ENCODE assay signal across 1 cellular context in the genomic region with DNA sequence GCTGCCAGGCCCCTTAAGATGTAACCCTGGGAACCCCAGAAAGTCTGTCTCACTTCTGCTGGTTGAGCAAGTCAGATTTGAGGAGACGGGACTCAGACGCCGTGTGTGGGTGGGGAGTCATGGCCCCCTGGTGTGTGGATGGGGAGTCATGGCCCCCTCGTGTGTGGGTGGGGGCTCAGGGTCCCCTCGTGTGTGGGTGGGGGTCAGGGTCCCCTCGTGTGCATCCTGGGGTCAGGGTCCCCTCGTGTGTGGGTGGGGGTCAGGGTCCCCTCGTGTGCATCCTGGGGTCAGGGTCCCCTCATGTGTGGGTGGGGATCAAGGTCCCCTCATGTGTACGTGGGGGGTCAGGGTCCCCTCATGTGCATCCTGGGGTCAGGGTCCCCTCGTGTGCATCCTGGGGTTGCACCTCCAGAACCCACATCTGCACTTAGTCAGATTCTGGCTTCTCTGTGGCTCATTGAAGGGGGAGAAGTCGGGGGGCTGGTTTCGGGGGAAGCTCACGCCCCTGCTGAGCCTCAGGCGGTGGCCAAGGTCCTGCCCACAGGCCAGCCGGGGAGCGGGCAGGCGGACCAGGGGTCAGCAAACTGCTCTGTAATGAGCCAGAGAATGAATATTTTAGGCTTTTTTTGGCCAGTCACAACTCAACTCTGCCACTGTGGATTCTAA.
TF ChIP-seq lines count a peak whose summit lies in the region.

No MANE protein-coding gene starts in this region.

TF ChIP-seq in HepG2, 621 proteins besides CTCF, POLR2A, EP300 and RAD21 (continued from another document):
- TF ChIP-seq, protein P1, sequence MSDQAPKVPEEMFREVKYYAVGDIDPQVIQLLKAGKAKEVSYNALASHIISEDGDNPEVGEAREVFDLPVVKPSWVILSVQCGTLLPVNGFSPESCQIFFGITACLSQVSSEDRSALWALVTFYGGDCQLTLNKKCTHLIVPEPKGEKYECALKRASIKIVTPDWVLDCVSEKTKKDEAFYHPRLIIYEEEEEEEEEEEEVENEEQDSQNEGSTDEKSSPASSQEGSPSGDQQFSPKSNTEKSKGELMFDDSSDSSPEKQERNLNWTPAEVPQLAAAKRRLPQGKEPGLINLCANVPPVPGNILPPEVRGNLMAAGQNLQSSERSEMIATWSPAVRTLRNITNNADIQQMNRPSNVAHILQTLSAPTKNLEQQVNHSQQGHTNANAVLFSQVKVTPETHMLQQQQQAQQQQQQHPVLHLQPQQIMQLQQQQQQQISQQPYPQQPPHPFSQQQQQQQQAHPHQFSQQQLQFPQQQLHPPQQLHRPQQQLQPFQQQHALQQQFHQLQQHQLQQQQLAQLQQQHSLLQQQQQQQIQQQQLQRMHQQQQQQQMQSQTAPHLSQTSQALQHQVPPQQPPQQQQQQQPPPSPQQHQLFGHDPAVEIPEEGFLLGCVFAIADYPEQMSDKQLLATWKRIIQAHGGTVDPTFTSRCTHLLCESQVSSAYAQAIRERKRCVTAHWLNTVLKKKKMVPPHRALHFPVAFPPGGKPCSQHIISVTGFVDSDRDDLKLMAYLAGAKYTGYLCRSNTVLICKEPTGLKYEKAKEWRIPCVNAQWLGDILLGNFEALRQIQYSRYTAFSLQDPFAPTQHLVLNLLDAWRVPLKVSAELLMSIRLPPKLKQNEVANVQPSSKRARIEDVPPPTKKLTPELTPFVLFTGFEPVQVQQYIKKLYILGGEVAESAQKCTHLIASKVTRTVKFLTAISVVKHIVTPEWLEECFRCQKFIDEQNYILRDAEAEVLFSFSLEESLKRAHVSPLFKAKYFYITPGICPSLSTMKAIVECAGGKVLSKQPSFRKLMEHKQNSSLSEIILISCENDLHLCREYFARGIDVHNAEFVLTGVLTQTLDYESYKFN (CRISPR knock-in tag; conservative IDR thresholded peaks at IDR 0.05), result no peak
- TF ChIP-seq, protein P2, sequence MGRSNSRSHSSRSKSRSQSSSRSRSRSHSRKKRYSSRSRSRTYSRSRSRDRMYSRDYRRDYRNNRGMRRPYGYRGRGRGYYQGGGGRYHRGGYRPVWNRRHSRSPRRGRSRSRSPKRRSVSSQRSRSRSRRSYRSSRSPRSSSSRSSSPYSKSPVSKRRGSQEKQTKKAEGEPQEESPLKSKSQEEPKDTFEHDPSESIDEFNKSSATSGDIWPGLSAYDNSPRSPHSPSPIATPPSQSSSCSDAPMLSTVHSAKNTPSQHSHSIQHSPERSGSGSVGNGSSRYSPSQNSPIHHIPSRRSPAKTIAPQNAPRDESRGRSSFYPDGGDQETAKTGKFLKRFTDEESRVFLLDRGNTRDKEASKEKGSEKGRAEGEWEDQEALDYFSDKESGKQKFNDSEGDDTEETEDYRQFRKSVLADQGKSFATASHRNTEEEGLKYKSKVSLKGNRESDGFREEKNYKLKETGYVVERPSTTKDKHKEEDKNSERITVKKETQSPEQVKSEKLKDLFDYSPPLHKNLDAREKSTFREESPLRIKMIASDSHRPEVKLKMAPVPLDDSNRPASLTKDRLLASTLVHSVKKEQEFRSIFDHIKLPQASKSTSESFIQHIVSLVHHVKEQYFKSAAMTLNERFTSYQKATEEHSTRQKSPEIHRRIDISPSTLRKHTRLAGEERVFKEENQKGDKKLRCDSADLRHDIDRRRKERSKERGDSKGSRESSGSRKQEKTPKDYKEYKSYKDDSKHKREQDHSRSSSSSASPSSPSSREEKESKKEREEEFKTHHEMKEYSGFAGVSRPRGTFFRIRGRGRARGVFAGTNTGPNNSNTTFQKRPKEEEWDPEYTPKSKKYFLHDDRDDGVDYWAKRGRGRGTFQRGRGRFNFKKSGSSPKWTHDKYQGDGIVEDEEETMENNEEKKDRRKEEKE (IDR thresholded peaks at IDR 0.05), result no peak
- no peak for TF ChIP-seq GABPB1 (CRISPR knock-in tag; IDR thresholded peaks at IDR 0.05)
- TF ChIP-seq, protein P3, sequence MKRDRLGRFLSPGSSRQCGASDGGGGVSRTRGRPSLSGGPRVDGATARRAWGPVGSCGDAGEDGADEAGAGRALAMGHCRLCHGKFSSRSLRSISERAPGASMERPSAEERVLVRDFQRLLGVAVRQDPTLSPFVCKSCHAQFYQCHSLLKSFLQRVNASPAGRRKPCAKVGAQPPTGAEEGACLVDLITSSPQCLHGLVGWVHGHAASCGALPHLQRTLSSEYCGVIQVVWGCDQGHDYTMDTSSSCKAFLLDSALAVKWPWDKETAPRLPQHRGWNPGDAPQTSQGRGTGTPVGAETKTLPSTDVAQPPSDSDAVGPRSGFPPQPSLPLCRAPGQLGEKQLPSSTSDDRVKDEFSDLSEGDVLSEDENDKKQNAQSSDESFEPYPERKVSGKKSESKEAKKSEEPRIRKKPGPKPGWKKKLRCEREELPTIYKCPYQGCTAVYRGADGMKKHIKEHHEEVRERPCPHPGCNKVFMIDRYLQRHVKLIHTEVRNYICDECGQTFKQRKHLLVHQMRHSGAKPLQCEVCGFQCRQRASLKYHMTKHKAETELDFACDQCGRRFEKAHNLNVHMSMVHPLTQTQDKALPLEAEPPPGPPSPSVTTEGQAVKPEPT (CRISPR knock-in tag; IDR thresholded peaks at IDR 0.05; ENCODE audit: low read depth), result no peak
- TF ChIP-seq MAZ (IDR thresholded peaks at IDR 0.05; ENCODE audit: borderline replicate concordance, low read depth, low read length), result no peak
- TF ChIP-seq MAZ (CRISPR knock-in tag; IDR thresholded peaks at IDR 0.05; ENCODE audit: low read depth), result no peak
- no peak for TF ChIP-seq ZNF225 (CRISPR knock-in tag; IDR thresholded peaks at IDR 0.05)
- no peak for TF ChIP-seq ZFP41 (CRISPR knock-in tag; IDR thresholded peaks at IDR 0.05; ENCODE audit: borderline replicate concordance)
- TF ChIP-seq ARNTL (CRISPR knock-in tag; IDR thresholded peaks at IDR 0.05), result no peak
- TF ChIP-seq, protein P4, sequence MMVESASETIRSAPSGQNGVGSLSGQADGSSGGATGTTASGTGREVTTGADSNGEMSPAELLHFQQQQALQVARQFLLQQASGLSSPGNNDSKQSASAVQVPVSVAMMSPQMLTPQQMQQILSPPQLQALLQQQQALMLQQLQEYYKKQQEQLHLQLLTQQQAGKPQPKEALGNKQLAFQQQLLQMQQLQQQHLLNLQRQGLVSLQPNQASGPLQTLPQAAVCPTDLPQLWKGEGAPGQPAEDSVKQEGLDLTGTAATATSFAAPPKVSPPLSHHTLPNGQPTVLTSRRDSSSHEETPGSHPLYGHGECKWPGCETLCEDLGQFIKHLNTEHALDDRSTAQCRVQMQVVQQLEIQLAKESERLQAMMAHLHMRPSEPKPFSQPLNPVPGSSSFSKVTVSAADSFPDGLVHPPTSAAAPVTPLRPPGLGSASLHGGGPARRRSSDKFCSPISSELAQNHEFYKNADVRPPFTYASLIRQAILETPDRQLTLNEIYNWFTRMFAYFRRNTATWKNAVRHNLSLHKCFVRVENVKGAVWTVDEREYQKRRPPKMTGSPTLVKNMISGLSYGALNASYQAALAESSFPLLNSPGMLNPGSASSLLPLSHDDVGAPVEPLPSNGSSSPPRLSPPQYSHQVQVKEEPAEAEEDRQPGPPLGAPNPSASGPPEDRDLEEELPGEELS (CRISPR knock-in tag; IDR thresholded peaks at IDR 0.05), result no peak
TF ChIP-seq in HepG2: peak in this region for 0.
